In the genomic region with DNA sequence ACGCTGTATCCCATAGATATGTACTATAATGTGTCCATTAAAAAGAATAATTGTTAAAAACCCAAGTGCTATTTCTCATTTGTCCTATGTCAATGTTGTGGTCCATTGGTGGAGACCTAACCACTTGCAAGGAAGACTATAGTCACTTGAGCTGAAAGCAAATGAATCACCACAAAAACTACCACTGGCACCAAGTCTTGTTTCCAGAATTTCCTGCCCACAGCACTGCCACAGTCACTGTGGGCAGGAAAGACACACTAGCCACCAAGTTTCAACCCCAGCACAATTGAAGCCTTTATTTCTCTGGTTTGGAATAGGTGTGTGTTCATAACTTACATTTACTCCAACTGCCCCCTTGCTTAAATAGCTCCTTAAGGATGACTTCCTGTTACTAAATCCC, we compare ENCODE assay signal across 1 cellular context.
TF ChIP-seq lines count a peak whose summit lies in the region.

No MANE protein-coding gene starts in this region.

TF ChIP-seq in H1, 55 proteins besides CTCF, POLR2A, EP300 and RAD21:
- TF ChIP-seq POU5F1 (IDR thresholded peaks at IDR 0.05; ENCODE audit: low read depth, low read length) (no peak), PHF8 (conservative IDR thresholded peaks at IDR 0.05; ENCODE audit: low read depth, low read length) (no peak), CBX5 (IDR thresholded peaks at IDR 0.05; ENCODE audit: low read depth, low read length) (no peak), SIRT6 (IDR thresholded peaks at IDR 0.05; ENCODE audit: low read length) (no peak), HDAC6 (IDR thresholded peaks at IDR 0.05; ENCODE audit: low read depth, low read length) (no peak), TEAD4 (IDR thresholded peaks at IDR 0.05; ENCODE audit: low read depth, low read length) (no peak), KDM5A (IDR thresholded peaks at IDR 0.05; ENCODE audit: low read length) (no peak), SIX5 (IDR thresholded peaks at IDR 0.05; ENCODE audit: low read depth, low read length) (no peak), ASH2L (IDR thresholded peaks at IDR 0.05; ENCODE audit: low read length) (no peak), SUZ12 (IDR thresholded peaks at IDR 0.05; ENCODE audit: low read length) (no peak)
